1 cellular context compared by ENCODE assay signal in genomic region chr13:46595918-46596315, GRCh38.
TF ChIP-seq lines count a peak whose summit lies in the region.

No MANE protein-coding gene starts in this region.

TF ChIP-seq in GM12878, 131 proteins besides CTCF, POLR2A, EP300 and RAD21:
- TF ChIP-seq SKIL (IDR thresholded peaks at IDR 0.05; ENCODE audit: low read depth, poor library complexity, severe bottlenecking) (no peak), ZBED1 (IDR thresholded peaks at IDR 0.05; ENCODE audit: borderline replicate concordance) (no peak), IKZF2 (IDR thresholded peaks at IDR 0.05) (no peak), DPF2 (IDR thresholded peaks at IDR 0.05) (no peak), ETV6 (conservative IDR thresholded peaks at IDR 0.05 in 1 of 2, IDR thresholded peaks at IDR 0.05 in 1 of 2; ENCODE audit: borderline replicate concordance in 1 of 2, low read depth in 1 of 2) (no peak), ZNF592 (IDR thresholded peaks at IDR 0.05) (no peak), SP1 (IDR thresholded peaks at IDR 0.05; ENCODE audit: low read depth, low read length) (no peak), MTA3 (IDR thresholded peaks at IDR 0.05; ENCODE audit: borderline replicate concordance, low read length) (no peak)
